In the genomic region with DNA sequence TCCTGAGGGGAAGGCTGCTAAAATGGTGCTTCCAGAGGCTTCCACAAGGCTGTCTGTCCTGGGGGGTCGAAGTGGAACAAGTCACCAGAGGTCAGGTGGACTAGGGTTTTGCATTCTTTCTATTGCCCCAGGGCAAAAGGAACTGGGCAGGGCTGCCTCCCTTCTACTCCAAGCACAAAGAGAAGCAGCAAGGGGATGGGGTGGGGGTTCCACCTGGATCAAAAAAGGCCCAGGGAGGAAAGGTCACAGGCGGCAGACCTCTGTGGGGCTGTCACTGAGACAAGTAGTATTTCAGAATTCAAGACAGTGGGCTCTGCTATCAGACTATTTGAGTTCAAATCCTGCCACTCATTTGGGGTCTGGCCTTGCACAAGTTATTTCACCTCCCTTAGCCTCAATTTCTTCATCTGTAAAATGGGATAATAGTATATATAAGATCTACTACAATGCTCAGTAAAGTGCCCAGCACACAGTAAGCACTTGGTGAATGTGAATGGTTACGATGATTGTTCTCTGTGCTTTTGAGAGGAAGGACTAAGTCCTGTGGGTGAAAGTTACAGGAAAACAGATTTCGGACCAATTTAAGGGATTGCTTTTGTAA, we compare ENCODE assay signal across 1 cellular context.
TF ChIP-seq lines count a peak whose summit lies in the region.

No MANE protein-coding gene starts in this region.

TF ChIP-seq in WTC11, 78 proteins besides CTCF, POLR2A, EP300 and RAD21:
- TF ChIP-seq, protein P1, sequence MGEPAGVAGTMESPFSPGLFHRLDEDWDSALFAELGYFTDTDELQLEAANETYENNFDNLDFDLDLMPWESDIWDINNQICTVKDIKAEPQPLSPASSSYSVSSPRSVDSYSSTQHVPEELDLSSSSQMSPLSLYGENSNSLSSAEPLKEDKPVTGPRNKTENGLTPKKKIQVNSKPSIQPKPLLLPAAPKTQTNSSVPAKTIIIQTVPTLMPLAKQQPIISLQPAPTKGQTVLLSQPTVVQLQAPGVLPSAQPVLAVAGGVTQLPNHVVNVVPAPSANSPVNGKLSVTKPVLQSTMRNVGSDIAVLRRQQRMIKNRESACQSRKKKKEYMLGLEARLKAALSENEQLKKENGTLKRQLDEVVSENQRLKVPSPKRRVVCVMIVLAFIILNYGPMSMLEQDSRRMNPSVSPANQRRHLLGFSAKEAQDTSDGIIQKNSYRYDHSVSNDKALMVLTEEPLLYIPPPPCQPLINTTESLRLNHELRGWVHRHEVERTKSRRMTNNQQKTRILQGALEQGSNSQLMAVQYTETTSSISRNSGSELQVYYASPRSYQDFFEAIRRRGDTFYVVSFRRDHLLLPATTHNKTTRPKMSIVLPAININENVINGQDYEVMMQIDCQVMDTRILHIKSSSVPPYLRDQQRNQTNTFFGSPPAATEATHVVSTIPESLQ (CRISPR knock-in tag; IDR thresholded peaks at IDR 0.05) = no peak
- no peak for TF ChIP-seq ZNF219 (CRISPR knock-in tag; IDR thresholded peaks at IDR 0.05; ENCODE audit: borderline replicate concordance)
